1 cellular context compared by ENCODE assay signal in the genomic region with DNA sequence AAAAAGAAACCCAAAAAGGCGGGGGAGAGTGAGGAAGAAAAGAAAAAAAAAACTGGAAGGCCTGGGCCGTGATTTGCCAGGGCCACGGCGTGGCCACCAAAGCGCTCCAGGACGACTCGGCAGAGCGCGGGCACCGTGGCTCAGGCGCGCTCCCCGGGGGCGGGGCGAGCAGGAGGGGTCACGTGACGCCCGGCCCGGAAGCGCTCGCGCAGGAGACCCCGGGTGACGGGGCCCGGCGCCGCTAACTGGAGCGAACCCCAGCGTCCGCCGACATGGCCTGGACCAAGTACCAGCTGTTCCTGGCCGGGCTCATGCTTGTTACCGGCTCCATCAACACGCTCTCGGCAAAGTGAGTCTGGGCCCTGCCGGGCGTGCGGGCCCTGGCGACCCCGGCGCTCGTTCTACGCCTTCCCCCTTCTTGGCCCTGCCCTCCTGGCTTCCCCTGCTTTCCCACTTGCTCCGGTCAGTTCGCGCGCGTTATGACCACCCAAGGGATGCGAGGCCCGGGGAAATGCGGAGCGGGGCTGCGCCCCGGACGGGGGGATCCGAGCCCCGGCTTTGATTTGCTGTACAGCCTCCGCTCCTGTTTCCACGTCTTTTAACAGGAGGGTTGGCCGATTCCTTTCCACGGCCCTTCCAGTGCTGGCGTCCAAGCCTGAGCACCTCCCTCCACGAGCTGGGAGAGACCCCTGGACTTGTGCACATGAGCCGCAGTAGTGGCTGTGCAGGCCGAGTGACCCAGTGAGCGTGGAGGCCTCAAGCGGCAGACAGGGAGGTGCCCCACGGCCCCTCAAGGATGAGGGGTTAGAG.
TF ChIP-seq lines count a peak whose summit lies in the region.

A gene with protein sequence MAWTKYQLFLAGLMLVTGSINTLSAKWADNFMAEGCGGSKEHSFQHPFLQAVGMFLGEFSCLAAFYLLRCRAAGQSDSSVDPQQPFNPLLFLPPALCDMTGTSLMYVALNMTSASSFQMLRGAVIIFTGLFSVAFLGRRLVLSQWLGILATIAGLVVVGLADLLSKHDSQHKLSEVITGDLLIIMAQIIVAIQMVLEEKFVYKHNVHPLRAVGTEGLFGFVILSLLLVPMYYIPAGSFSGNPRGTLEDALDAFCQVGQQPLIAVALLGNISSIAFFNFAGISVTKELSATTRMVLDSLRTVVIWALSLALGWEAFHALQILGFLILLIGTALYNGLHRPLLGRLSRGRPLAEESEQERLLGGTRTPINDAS (plus strand): TSS at position 207 of the 810 bp plus-strand sequence. CDS start 66 bp downstream, at position 273.

TF ChIP-seq in K562, 482 proteins besides CTCF, POLR2A, EP300 and RAD21 (continued from another document and continues in another):
- peak; percentile 82 for TF ChIP-seq POLR2B (IDR thresholded peaks at IDR 0.05; ENCODE audit: low read depth, partially characterized antibody)
- TF ChIP-seq NFXL1 (CRISPR knock-in tag; IDR thresholded peaks at IDR 0.05), result no peak
- 0 out of 2 replicates have a peak, but pooled peaks have one; percentile 41 for TF ChIP-seq ZBTB17 (CRISPR knock-in tag; IDR thresholded peaks at IDR 0.05)
- TF ChIP-seq SRF (CRISPR knock-in tag; IDR thresholded peaks at IDR 0.05), result no peak; a peak in 1 of 4 replicates
- TF ChIP-seq TBP (optimal IDR thresholded peaks at IDR 0.05; ENCODE audit: low read depth, low read length), result peak; percentile 46
- no peak for TF ChIP-seq XRCC5 (IDR thresholded peaks at IDR 0.05; ENCODE audit: low read depth, low read length)
- peak; percentile 93 for TF ChIP-seq RBBP5 (IDR thresholded peaks at IDR 0.05; ENCODE audit: borderline replicate concordance, insufficient read depth, low read length, poor library complexity, severe bottlenecking)
- TF ChIP-seq PCBP1 (IDR thresholded peaks at IDR 0.05; ENCODE audit: low read depth, low read length, poor library complexity, severe bottlenecking), result peak; percentile 81
- TF ChIP-seq ETV1 (tag; conservative IDR thresholded peaks at IDR 0.05; ENCODE audit: low read depth), result peak; percentile 55
- peak; percentile 53; the same call in 1 of the 2 replicates for TF ChIP-seq ILF3 (IDR thresholded peaks at IDR 0.05; ENCODE audit: borderline replicate concordance)
- TF ChIP-seq, protein P1, sequence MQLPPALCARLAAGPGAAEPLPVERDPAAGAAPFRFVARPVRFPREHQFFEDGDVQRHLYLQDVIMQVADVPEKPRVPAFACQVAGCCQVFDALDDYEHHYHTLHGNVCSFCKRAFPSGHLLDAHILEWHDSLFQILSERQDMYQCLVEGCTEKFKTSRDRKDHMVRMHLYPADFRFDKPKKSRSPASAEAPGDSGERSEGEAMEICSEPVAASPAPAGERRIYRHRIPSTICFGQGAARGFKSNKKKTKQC (CRISPR knock-in tag; IDR thresholded peaks at IDR 0.05), result 0 out of 2 replicates have a peak, but pooled peaks have one; percentile 16
- TF ChIP-seq MBD2 (IDR thresholded peaks at IDR 0.05; ENCODE audit: borderline replicate concordance, low read depth), result peak; percentile 40; the same call in 1 of the 2 replicates
- TF ChIP-seq PYGO2 (tag; IDR thresholded peaks at IDR 0.05), result no peak
- peak; percentile 88 for TF ChIP-seq MITF (IDR thresholded peaks at IDR 0.05)
- 0 out of 2 replicates have a peak, but pooled peaks have one; percentile 33 for TF ChIP-seq GATAD2A (IDR thresholded peaks at IDR 0.05)
- no peak for TF ChIP-seq NCOA1 (IDR thresholded peaks at IDR 0.05; ENCODE audit: low read depth)
- 0 out of 4 replicates have a peak, but pooled peaks of 1 of the 2 experiments have one; percentile 48 for TF ChIP-seq NONO (IDR thresholded peaks at IDR 0.05; ENCODE audit: low read depth in 2 of 2, low read length in 1 of 2)
- TF ChIP-seq ZFX (CRISPR knock-in tag; IDR thresholded peaks at IDR 0.05), result peak; percentile 90
- TF ChIP-seq MNT (conservative IDR thresholded peaks at IDR 0.05), result peak; percentile 65 to 84; a peak in 3 of 4 replicates
- TF ChIP-seq, protein P2, sequence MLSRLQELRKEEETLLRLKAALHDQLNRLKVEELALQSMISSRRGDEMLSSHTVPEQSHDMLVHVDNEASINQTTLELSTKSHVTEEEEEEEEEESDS (CRISPR knock-in tag; IDR thresholded peaks at IDR 0.05), result no peak
- TF ChIP-seq, protein P3, sequence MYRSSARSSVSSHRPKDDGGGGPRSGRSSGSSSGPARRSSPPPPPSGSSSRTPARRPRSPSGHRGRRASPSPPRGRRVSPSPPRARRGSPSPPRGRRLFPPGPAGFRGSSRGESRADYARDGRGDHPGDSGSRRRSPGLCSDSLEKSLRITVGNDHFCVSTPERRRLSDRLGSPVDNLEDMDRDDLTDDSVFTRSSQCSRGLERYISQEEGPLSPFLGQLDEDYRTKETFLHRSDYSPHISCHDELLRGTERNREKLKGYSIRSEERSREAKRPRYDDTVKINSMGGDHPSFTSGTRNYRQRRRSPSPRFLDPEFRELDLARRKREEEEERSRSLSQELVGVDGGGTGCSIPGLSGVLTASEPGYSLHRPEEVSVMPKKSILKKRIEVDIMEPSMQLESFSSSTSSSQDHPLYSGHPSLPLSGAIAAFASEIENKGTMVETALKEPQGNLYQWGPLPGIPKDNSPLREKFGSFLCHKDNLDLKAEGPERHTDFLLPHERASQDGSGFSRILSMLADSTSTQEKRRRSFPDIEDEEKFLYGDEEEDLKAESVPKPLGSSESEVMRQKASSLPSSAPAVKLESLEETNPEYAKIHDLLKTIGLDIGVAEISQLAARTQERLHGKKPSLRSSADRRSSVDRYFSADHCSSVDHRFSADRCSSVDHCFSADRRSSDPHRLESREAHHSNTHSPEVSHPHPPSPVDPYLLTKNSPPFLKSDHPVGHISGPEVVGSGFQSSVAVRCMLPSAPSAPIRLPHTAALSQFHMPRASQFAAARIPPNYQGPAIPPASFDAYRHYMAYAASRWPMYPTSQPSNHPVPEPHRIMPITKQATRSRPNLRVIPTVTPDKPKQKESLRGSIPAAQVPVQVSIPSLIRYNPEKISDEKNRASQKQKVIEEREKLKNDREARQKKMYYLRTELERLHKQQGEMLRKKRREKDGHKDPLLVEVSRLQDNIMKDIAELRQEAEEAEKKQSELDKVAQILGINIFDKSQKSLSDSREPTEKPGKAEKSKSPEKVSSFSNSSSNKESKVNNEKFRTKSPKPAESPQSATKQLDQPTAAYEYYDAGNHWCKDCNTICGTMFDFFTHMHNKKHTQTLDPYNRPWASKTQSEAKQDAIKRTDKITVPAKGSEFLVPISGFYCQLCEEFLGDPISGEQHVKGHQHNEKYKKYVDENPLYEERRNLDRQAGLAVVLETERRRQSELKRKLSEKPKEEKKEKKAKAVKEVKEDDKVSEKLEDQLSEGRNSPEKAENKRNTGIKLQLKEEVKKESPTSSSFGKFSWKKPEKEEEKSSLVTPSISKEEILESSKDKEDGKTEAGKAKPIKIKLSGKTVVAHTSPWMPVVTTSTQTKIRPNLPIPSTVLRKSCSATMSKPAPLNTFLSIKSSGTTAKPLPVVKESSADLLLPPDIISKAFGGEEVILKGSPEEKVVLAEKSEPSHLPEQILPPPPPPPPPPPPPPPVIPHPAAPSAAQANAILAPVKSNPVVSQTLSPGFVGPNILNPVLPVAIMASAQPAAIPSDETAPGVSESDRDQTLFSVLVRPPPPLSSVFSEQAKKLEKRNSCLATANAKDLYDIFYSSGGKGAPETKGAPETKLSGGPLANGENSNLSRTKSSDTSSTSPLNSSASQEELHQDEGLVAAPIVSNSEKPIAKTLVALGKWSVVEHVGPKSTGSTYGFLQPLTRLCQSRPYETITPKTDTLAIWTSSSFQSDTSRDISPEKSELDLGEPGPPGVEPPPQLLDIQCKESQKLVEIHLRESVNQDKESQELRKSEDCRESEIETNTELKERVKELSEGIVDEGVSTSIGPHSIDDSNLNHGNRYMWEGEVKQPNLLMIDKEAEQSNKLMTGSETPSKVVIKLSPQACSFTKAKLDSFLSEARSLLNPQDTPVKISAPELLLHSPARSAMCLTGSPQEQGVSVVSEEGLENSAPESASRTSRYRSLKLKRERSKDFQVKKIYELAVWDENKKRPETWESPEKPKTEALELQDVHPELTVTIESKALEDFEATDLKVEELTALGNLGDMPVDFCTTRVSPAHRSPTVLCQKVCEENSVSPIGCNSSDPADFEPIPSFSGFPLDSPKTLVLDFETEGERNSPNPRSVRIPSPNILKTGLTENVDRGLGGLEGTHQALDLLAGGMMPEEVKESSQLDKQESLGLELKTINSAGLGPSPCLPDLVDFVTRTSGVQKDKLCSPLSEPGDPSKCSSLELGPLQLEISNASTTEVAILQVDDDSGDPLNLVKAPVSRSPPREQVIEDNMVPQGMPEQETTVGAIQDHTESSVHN (IDR thresholded peaks at IDR 0.05; ENCODE audit: borderline replicate concordance in 1 of 2, low read depth in 1 of 2), result no peak
- peak; percentile 97 for TF ChIP-seq USF2 (CRISPR knock-in tag; IDR thresholded peaks at IDR 0.05)
- TF ChIP-seq, protein P4, sequence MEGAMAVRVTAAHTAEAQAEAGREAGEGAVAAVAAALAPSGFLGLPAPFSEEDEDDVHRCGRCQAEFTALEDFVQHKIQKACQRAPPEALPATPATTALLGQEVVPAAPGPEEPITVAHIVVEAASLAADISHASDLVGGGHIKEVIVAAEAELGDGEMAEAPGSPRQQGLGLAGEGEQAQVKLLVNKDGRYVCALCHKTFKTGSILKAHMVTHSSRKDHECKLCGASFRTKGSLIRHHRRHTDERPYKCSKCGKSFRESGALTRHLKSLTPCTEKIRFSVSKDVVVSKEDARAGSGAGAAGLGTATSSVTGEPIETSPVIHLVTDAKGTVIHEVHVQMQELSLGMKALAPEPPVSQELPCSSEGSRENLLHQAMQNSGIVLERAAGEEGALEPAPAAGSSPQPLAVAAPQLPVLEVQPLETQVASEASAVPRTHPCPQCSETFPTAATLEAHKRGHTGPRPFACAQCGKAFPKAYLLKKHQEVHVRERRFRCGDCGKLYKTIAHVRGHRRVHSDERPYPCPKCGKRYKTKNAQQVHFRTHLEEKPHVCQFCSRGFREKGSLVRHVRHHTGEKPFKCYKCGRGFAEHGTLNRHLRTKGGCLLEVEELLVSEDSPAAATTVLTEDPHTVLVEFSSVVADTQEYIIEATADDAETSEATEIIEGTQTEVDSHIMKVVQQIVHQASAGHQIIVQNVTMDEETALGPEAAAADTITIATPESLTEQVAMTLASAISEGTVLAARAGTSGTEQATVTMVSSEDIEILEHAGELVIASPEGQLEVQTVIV (CRISPR knock-in tag; IDR thresholded peaks at IDR 0.05; ENCODE audit: borderline replicate concordance), result no peak
- no peak for TF ChIP-seq ZNF79 (CRISPR knock-in tag; IDR thresholded peaks at IDR 0.05; ENCODE audit: low read depth)
- no peak for TF ChIP-seq FOXM1 (IDR thresholded peaks at IDR 0.05; ENCODE audit: low read depth)
- peak; percentile 80; the same call in 1 of the 2 replicates for TF ChIP-seq FOXM1 (CRISPR knock-in tag; IDR thresholded peaks at IDR 0.05; ENCODE audit: low read depth)
- TF ChIP-seq KLF6 (CRISPR knock-in tag; IDR thresholded peaks at IDR 0.05; ENCODE audit: borderline replicate concordance), result no peak
- TF ChIP-seq THAP12 (CRISPR knock-in tag; IDR thresholded peaks at IDR 0.05), result peak; percentile 75
- 0 out of 2 replicates have a peak, but pooled peaks have one; percentile 7 for TF ChIP-seq HCFC1 (IDR thresholded peaks at IDR 0.05; ENCODE audit: low read depth, low read length)
